Comparison of ENCODE assay signal across 2 cellular contexts in the genomic region with DNA sequence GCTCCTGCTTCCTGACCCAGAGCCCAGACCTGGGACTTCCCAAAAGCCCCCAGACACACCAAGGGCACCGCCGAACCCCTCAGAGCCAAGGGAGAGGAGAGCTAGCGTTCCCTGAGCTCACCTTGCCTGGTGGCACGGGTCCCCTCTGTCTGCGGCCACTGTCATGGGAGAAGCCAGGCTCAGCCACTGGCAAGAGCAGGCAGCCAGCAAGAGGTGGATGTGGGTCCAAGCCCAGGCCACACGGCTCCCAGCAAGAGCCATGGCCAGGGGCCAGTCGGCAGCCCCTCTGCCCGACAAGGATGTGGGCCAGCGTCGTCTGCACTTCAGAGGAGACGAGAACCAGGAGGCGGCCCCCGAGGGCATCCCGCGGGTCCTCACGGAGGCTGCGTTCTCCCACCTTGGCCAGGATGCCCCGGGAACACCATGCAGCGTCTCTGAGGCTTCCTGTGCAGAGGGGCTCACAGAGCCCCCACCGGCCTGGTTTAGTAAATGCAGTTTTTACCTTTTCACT.
TF ChIP-seq lines count a peak whose summit lies in the region.

No MANE protein-coding gene starts in this region.

TF ChIP-seq in GM23338, 12 proteins besides CTCF, POLR2A, EP300 and RAD21:
- TF ChIP-seq CREB1 (CRISPR knock-in tag; IDR thresholded peaks at IDR 0.05; ENCODE audit: low read depth) (no peak), NANOG (IDR thresholded peaks at IDR 0.05; ENCODE audit: borderline replicate concordance) (no peak), JUNB (IDR thresholded peaks at IDR 0.05; ENCODE audit: unreplicated experiment) (no peak)

TF ChIP-seq in H1, 55 proteins besides CTCF, POLR2A, EP300 and RAD21:
- TF ChIP-seq SRF (IDR thresholded peaks at IDR 0.05; ENCODE audit: low read depth, low read length) (no peak), POLR2AphosphoS5 (IDR thresholded peaks at IDR 0.05; ENCODE audit: low read depth, low read length) (no peak), CREB1 (IDR thresholded peaks at IDR 0.05) (no peak), TBP (IDR thresholded peaks at IDR 0.05; ENCODE audit: low read depth, low read length) (no peak), SAP30 (IDR thresholded peaks at IDR 0.05; ENCODE audit: insufficient read depth, insufficient replicate concordance, low read length) (no peak), TEAD4 (IDR thresholded peaks at IDR 0.05; ENCODE audit: low read depth, low read length) (no peak), NANOG (IDR thresholded peaks at IDR 0.05; ENCODE audit: insufficient read depth, low read depth, low read length, poor library complexity, severe bottlenecking) (no peak), SIRT6 (IDR thresholded peaks at IDR 0.05; ENCODE audit: low read length) (no peak), KDM4A (IDR thresholded peaks at IDR 0.05; ENCODE audit: low read depth, low read length, severe bottlenecking) (no peak), CBX5 (IDR thresholded peaks at IDR 0.05; ENCODE audit: low read depth, low read length) (no peak), BCL11A (IDR thresholded peaks at IDR 0.05; ENCODE audit: low read depth in 2 of 2, low read length in 2 of 2) (no peak), TCF12 (IDR thresholded peaks at IDR 0.05; ENCODE audit: low read depth, low read length) (no peak), CHD1 (IDR thresholded peaks at IDR 0.05; ENCODE audit: low read depth, low read length) (no peak), JUN (IDR thresholded peaks at IDR 0.05; ENCODE audit: low read depth, low read length) (no peak), RXRA (IDR thresholded peaks at IDR 0.05; ENCODE audit: insufficient read depth, low read depth, low read length) (no peak), NRF1 (IDR thresholded peaks at IDR 0.05; ENCODE audit: low read depth, low read length) (no peak)
- TF ChIP-seq, protein P1, sequence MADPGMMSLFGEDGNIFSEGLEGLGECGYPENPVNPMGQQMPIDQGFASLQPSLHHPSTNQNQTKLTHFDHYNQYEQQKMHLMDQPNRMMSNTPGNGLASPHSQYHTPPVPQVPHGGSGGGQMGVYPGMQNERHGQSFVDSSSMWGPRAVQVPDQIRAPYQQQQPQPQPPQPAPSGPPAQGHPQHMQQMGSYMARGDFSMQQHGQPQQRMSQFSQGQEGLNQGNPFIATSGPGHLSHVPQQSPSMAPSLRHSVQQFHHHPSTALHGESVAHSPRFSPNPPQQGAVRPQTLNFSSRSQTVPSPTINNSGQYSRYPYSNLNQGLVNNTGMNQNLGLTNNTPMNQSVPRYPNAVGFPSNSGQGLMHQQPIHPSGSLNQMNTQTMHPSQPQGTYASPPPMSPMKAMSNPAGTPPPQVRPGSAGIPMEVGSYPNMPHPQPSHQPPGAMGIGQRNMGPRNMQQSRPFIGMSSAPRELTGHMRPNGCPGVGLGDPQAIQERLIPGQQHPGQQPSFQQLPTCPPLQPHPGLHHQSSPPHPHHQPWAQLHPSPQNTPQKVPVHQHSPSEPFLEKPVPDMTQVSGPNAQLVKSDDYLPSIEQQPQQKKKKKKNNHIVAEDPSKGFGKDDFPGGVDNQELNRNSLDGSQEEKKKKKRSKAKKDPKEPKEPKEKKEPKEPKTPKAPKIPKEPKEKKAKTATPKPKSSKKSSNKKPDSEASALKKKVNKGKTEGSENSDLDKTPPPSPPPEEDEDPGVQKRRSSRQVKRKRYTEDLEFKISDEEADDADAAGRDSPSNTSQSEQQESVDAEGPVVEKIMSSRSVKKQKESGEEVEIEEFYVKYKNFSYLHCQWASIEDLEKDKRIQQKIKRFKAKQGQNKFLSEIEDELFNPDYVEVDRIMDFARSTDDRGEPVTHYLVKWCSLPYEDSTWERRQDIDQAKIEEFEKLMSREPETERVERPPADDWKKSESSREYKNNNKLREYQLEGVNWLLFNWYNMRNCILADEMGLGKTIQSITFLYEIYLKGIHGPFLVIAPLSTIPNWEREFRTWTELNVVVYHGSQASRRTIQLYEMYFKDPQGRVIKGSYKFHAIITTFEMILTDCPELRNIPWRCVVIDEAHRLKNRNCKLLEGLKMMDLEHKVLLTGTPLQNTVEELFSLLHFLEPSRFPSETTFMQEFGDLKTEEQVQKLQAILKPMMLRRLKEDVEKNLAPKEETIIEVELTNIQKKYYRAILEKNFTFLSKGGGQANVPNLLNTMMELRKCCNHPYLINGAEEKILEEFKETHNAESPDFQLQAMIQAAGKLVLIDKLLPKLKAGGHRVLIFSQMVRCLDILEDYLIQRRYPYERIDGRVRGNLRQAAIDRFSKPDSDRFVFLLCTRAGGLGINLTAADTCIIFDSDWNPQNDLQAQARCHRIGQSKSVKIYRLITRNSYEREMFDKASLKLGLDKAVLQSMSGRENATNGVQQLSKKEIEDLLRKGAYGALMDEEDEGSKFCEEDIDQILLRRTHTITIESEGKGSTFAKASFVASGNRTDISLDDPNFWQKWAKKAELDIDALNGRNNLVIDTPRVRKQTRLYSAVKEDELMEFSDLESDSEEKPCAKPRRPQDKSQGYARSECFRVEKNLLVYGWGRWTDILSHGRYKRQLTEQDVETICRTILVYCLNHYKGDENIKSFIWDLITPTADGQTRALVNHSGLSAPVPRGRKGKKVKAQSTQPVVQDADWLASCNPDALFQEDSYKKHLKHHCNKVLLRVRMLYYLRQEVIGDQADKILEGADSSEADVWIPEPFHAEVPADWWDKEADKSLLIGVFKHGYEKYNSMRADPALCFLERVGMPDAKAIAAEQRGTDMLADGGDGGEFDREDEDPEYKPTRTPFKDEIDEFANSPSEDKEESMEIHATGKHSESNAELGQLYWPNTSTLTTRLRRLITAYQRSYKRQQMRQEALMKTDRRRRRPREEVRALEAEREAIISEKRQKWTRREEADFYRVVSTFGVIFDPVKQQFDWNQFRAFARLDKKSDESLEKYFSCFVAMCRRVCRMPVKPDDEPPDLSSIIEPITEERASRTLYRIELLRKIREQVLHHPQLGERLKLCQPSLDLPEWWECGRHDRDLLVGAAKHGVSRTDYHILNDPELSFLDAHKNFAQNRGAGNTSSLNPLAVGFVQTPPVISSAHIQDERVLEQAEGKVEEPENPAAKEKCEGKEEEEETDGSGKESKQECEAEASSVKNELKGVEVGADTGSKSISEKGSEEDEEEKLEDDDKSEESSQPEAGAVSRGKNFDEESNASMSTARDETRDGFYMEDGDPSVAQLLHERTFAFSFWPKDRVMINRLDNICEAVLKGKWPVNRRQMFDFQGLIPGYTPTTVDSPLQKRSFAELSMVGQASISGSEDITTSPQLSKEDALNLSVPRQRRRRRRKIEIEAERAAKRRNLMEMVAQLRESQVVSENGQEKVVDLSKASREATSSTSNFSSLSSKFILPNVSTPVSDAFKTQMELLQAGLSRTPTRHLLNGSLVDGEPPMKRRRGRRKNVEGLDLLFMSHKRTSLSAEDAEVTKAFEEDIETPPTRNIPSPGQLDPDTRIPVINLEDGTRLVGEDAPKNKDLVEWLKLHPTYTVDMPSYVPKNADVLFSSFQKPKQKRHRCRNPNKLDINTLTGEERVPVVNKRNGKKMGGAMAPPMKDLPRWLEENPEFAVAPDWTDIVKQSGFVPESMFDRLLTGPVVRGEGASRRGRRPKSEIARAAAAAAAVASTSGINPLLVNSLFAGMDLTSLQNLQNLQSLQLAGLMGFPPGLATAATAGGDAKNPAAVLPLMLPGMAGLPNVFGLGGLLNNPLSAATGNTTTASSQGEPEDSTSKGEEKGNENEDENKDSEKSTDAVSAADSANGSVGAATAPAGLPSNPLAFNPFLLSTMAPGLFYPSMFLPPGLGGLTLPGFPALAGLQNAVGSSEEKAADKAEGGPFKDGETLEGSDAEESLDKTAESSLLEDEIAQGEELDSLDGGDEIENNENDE (IDR thresholded peaks at IDR 0.05; ENCODE audit: insufficient replicate concordance, low read length), result no peak
- TF ChIP-seq, protein P2, sequence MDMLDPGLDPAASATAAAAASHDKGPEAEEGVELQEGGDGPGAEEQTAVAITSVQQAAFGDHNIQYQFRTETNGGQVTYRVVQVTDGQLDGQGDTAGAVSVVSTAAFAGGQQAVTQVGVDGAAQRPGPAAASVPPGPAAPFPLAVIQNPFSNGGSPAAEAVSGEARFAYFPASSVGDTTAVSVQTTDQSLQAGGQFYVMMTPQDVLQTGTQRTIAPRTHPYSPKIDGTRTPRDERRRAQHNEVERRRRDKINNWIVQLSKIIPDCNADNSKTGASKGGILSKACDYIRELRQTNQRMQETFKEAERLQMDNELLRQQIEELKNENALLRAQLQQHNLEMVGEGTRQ (IDR thresholded peaks at IDR 0.05; ENCODE audit: low read length), result no peak
- TF ChIP-seq, protein P3, sequence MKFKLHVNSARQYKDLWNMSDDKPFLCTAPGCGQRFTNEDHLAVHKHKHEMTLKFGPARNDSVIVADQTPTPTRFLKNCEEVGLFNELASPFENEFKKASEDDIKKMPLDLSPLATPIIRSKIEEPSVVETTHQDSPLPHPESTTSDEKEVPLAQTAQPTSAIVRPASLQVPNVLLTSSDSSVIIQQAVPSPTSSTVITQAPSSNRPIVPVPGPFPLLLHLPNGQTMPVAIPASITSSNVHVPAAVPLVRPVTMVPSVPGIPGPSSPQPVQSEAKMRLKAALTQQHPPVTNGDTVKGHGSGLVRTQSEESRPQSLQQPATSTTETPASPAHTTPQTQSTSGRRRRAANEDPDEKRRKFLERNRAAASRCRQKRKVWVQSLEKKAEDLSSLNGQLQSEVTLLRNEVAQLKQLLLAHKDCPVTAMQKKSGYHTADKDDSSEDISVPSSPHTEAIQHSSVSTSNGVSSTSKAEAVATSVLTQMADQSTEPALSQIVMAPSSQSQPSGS (IDR thresholded peaks at IDR 0.05; ENCODE audit: low read length), result no peak
- TF ChIP-seq, protein P4, sequence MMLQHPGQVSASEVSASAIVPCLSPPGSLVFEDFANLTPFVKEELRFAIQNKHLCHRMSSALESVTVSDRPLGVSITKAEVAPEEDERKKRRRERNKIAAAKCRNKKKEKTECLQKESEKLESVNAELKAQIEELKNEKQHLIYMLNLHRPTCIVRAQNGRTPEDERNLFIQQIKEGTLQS (IDR thresholded peaks at IDR 0.05; ENCODE audit: insufficient read depth, low read depth, low read length), result no peak
TF ChIP-seq in H1: peak in this region for 0.
